In the genomic region with DNA sequence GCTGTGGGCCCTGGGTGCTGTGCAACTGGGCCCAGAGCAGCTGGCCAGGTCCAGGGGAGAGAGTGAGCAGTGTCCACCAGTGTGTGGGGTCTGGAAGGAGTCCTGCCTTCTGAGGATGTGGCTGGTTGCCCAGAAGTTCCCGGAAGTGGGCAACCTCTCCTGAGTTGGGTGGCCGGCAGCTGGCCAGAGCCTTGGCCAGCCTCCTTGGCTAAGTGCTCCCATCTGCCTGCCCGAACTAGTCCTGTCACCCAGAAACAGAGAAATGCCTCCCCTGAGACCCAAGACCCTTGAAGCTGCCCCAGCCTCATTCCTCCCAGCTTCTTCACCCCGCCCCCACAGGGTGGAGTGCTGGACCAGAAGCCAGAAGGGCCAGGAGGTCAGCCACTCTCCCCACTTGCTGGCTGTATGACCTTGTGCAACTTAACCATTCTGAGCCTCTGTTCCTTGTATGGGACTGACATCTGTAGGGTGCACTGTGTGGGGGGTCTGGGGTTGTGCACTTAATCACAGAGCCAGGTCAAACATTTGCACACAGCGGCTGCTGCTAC, we compare ENCODE assay signal across 12 cellular contexts. TPM values are rescaled to one million over a fixed set of nuclear protein-coding genes. Genes with fewer than 3 reads are reported as not detected.
DNase-seq lines count a peak whose midpoint lies in the region; ATAC-seq and TF ChIP-seq lines count a peak whose summit lies in the region.
"Had no signal": no experiment of that assay in that cellular context is flagged by ENCODE, and none has a peak within 500 bp of the region (broad histone marks: within the 10 kb centered on the region; RNA-seq: fewer than 3 reads in every experiment).

No MANE protein-coding gene starts in this region.

- no peak overlapping the region for H3K4me3 ChIP-seq in right atrium auricular region
- H3K4me3 ChIP-seq in neural progenitor cell: no peak overlapping the region
- H3K4me3 ChIP-seq in smooth muscle cell: no peak overlapping the region

- TF ChIP-seq CTCF in right atrium auricular region (IDR thresholded peaks at IDR 0.05) (no peak), neural progenitor cell (IDR thresholded peaks at IDR 0.05) (no peak), mesothelial cell of epicardium (IDR thresholded peaks at IDR 0.05; ENCODE audit: unreplicated experiment) (no peak), smooth muscle cell (IDR thresholded peaks at IDR 0.05; ENCODE audit: borderline replicate concordance, insufficient read depth, poor library complexity, severe bottlenecking) (no peak)

- 98% methylated on average over 5 of the region's 5 CpGs for WGBS in smooth muscle cell (ENCODE audit: low lambda C conversion rate)

- DNase-seq in Right ventricle myocardium superior: peak; percentile 58
- DNase-seq in right atrium auricular region (ENCODE audit: low spot score): no peak
- DNase-seq in fibroblast of gingiva (ENCODE audit: low read depth): peak; percentile 90
- DNase-seq in neural progenitor cell (ENCODE audit: low spot score): no peak
- DNase-seq in mesothelial cell of epicardium (ENCODE audit: low spot score in 2 of 2, unreplicated experiment in 2 of 2): no peak
- DNase-seq in NOMO-1 (lab: John Stamatoyannopoulos, UW; ENCODE audit: unreplicated experiment in 2 of 2): no peak
- no peak for DNase-seq in smooth muscle cell (lab: John Stamatoyannopoulos, UW; ENCODE audit: unreplicated experiment)
- DNase-seq in KBM-7: no peak
- DNase-seq: ACHN, NCI-H2171 treated with DMSO at 0.1 percent for 48 hours had no signal

- no peaks in the 10 kb centered on the region for H3K9me3 Mint-ChIP-seq in neural progenitor cell
- H3K9me3 Mint-ChIP-seq in mesothelial cell of epicardium: no peaks in the 10 kb centered on the region

- H3K9ac ChIP-seq in neural progenitor cell (no peak overlapping the region), smooth muscle cell (ENCODE audit: low read depth) (no peak overlapping the region)

- H3K27me3 ChIP-seq in right atrium auricular region (no peaks in the 10 kb centered on the region), neural progenitor cell (no peaks in the 10 kb centered on the region), smooth muscle cell (ENCODE audit: low read depth) (no peaks in the 10 kb centered on the region)

- H3K36me3 Mint-ChIP-seq in neural progenitor cell: no peaks in the 10 kb centered on the region
- no peaks in the 10 kb centered on the region for H3K36me3 Mint-ChIP-seq in mesothelial cell of epicardium

- H3K4me2 ChIP-seq in neural progenitor cell: no peak overlapping the region
- no peak overlapping the region for H3K4me2 ChIP-seq in smooth muscle cell

- no peaks in the 10 kb centered on the region for H3K9me3 ChIP-seq in right atrium auricular region
- no peaks in the 10 kb centered on the region for H3K9me3 ChIP-seq in neural progenitor cell (ENCODE audit: low read depth)
- no peaks in the 10 kb centered on the region for H3K9me3 ChIP-seq in smooth muscle cell (replicated peaks; ENCODE audit: low read depth)

- no peaks in the 10 kb centered on the region for H3F3A ChIP-seq in neural progenitor cell (ENCODE audit: low read depth)
- H3F3A ChIP-seq in smooth muscle cell (ENCODE audit: low read depth): no peaks in the 10 kb centered on the region

- H3K27ac ChIP-seq in right atrium auricular region (no peak overlapping the region), neural progenitor cell (no peak overlapping the region), smooth muscle cell (ENCODE audit: low read depth) (no peak overlapping the region)

- ATAC-seq in Right ventricle myocardium superior (ENCODE audit: poor library complexity): peak; percentile 41

- peak overlapping the region; percentile 35 for H3K4me3 Mint-ChIP-seq in neural progenitor cell
- no peak overlapping the region for H3K4me3 Mint-ChIP-seq in mesothelial cell of epicardium

- peaks cover 10% of the 10 kb centered on the region for H3K4me1 Mint-ChIP-seq in neural progenitor cell
- H3K4me1 Mint-ChIP-seq in mesothelial cell of epicardium: peaks cover 2% of the 10 kb centered on the region

- in situ Hi-C loops in KBM-7 (cut with MboI; ENCODE audit: low pct_unique_long_range_greater_than_20kb, low sequenced_read_pairs): no loop called here

- no peaks in the 10 kb centered on the region for H3K36me3 ChIP-seq in right atrium auricular region
- no peaks in the 10 kb centered on the region for H3K36me3 ChIP-seq in neural progenitor cell
- no peaks in the 10 kb centered on the region for H3K36me3 ChIP-seq in smooth muscle cell (ENCODE audit: low read depth)

- no peaks in the 10 kb centered on the region for H3K79me2 ChIP-seq in neural progenitor cell (ENCODE audit: low read depth)
- H3K79me2 ChIP-seq in smooth muscle cell (ENCODE audit: low read depth): no peaks in the 10 kb centered on the region

- intact Hi-C loops in Right ventricle myocardium superior (cut with DNase I): loop anchor here (5.0 kb wide), 1 partner anchor 33 kb away; no protein-coding TSS in a partner anchor

- peak overlapping the region; percentile 69 for H3K27ac Mint-ChIP-seq in neural progenitor cell
- no peak overlapping the region for H3K27ac Mint-ChIP-seq in mesothelial cell of epicardium

- H2AFZ ChIP-seq in neural progenitor cell (replicated peaks) (peak overlapping the region; percentile 93), smooth muscle cell (ENCODE audit: low read depth) (no peak overlapping the region)

- H4K20me1 ChIP-seq in neural progenitor cell (ENCODE audit: low read depth) (no peaks in the 10 kb centered on the region), smooth muscle cell (ENCODE audit: low read depth) (no peaks in the 10 kb centered on the region)

- H3K27me3 Mint-ChIP-seq in neural progenitor cell (ENCODE audit: insufficient read depth, low read depth): peaks cover 3% of the 10 kb centered on the region
- no peaks in the 10 kb centered on the region for H3K27me3 Mint-ChIP-seq in mesothelial cell of epicardium (ENCODE audit: low read depth)

- H3K4me1 ChIP-seq in right atrium auricular region: peaks cover 0 to 28% of the 10 kb centered on the region in 2 donors
- H3K4me1 ChIP-seq in neural progenitor cell: peaks cover 4% of the 10 kb centered on the region
- H3K4me1 ChIP-seq in smooth muscle cell (ENCODE audit: low read depth): no peaks in the 10 kb centered on the region

RNA-seq across cellular contexts. Expression of a gene that starts 7.6 kb away (rescaled TPM):
- 160 TPM for total RNA-seq in Right ventricle myocardium superior
- 100 to 1,000 TPM in 1 of 2 donors, 10 to 100 TPM in 1; 69.7 to 103 TPM for total RNA-seq in right atrium auricular region
- total RNA-seq in neural progenitor cell (ENCODE audit: low replicate concordance): 35.0 and 54.9 TPM in 2 replicates
- total RNA-seq in mesothelial cell of epicardium: 32.1 to 34.0 TPM (median 33.2 TPM) in 3 replicates
- total RNA-seq in smooth muscle cell: 35.7 and 50.2 TPM in 2 replicates
- polyA plus RNA-seq in smooth muscle cell: 59.4 and 66.7 TPM in 2 replicates

RNA-seq across cellular contexts. Expression of a gene that starts 35.1 kb away (rescaled TPM):
- total RNA-seq in Right ventricle myocardium superior: 0.32 TPM
- total RNA-seq in right atrium auricular region: not detected
- total RNA-seq in neural progenitor cell (ENCODE audit: low replicate concordance): not detected in 2 replicates
- 0.16 to 0.23 TPM in 2 of 3 replicates, not detected in the other for total RNA-seq in mesothelial cell of epicardium
- 0.09 TPM in 1 of 2 replicates, not detected in the other for total RNA-seq in smooth muscle cell
- not detected in 2 replicates for polyA plus RNA-seq in smooth muscle cell
- total RNA-seq: HT-29, osteocyte had no signal

RNA-seq across cellular contexts. Expression of a gene that starts 36.1 kb away (rescaled TPM):
- 1.5 TPM for total RNA-seq in Right ventricle myocardium superior
- total RNA-seq in right atrium auricular region: under 1 TPM; 0.47 to 0.78 TPM
- 10.3 and 18.7 TPM in 2 replicates for total RNA-seq in neural progenitor cell (ENCODE audit: low replicate concordance)
- total RNA-seq in mesothelial cell of epicardium: 7.9 to 9.4 TPM (median 8.7 TPM) in 3 replicates
- total RNA-seq in smooth muscle cell: 1.8 and 3.2 TPM in 2 replicates
- polyA plus RNA-seq in smooth muscle cell: 7.6 and 7.9 TPM in 2 replicates

RNA-seq across cellular contexts. Expression of a gene that starts 48.6 kb away (rescaled TPM):
- total RNA-seq in Right ventricle myocardium superior: 131 TPM
- total RNA-seq in right atrium auricular region: 10 to 100 TPM; 54.4 to 58.6 TPM
- 21.9 and 44.9 TPM in 2 replicates for total RNA-seq in neural progenitor cell (ENCODE audit: low replicate concordance)
- 26.6 to 30.6 TPM (median 28.7 TPM) in 3 replicates for total RNA-seq in mesothelial cell of epicardium
- 71.8 and 80.9 TPM in 2 replicates for total RNA-seq in smooth muscle cell
- 91.0 and 96.8 TPM in 2 replicates for polyA plus RNA-seq in smooth muscle cell

RNA-seq across cellular contexts. Expression of a gene that starts 55.2 kb away (rescaled TPM):
- total RNA-seq in Right ventricle myocardium superior (8.4 TPM), right atrium auricular region (1 to 10 TPM; 5.7 to 8.1 TPM), neural progenitor cell (ENCODE audit: low replicate concordance) (1.1 and 3.1 TPM in 2 replicates), mesothelial cell of epicardium (10.6 to 11.8 TPM (median 11.6 TPM) in 3 replicates), smooth muscle cell (6.0 and 7.0 TPM in 2 replicates)
- 11.0 and 11.9 TPM in 2 replicates for polyA plus RNA-seq in smooth muscle cell

Comparison
In these comparisons a context has a peak if more than half of its experiments do, and no peak if none do; other contexts are left out.
1. DNase-seq: peak in Right ventricle myocardium superior (single experiment) and fibroblast of gingiva (single experiment); none in right atrium auricular region (single experiment), neural progenitor cell (single experiment), mesothelial cell of epicardium (0 of 2), NOMO-1 (0 of 2), smooth muscle cell (single experiment) and KBM-7 (single experiment).